In genomic region chr1:8317647-8318360, GRCh38 we compare ENCODE assay signal across 8 cellular contexts. TPM values are rescaled to one million over a fixed set of nuclear protein-coding genes. Genes with fewer than 3 reads are reported as not detected.
DNase-seq lines count a peak whose midpoint lies in the region; TF ChIP-seq lines count a peak whose summit lies in the region.

TSS of gene SLC45A1 (plus strand) at chr1:8318114. CDS start at chr1:8324330, 6,216 bp downstream.

- H3K9me2 ChIP-seq in neural cell (ENCODE audit: insufficient read depth, low read length) (no peaks in the 10 kb centered on the region), Karpas-422 (replicated peaks; ENCODE audit: insufficient read depth, low read length) (no peaks in the 10 kb centered on the region)

- peak; percentile 55 for TF ChIP-seq EP300 in neural cell (conservative IDR thresholded peaks at IDR 0.05; ENCODE audit: poor library complexity, severe bottlenecking)

- DNase-seq in AG20443 (ENCODE audit: low spot score) (peak; percentile 96), Peyer's patch (peak; percentile 75 to 90 (median 80)), fibroblast of villous mesenchyme (ENCODE audit: low read depth) (peak; percentile 69), Karpas-422 (no peak)
- DNase-seq in activated effector memory CD4-positive, alpha-beta T cell treated with anti-CD3 and anti-CD28 coated beads, Interleukin-2, amount 50 U/mL, for 16 hours, result peak; percentile 93
- DNase-seq in stimulated activated naive CD4-positive, alpha-beta T cell (lab: John Stamatoyannopoulos, UW), result peak; percentile 58 to 80 (median 66)

- H3K9me3 ChIP-seq in HEK293 (ENCODE audit: control insufficient read depth, insufficient read depth, low read depth, low read length) (no peaks in the 10 kb centered on the region), Peyer's patch (no peaks in the 10 kb centered on the region), neural cell (ENCODE audit: low read length) (no peaks in the 10 kb centered on the region), Karpas-422 (ENCODE audit: low read length) (no peaks in the 10 kb centered on the region)

- no peaks in the 10 kb centered on the region for H4K20me1 ChIP-seq in neural cell (ENCODE audit: insufficient read depth)
- no peaks in the 10 kb centered on the region for H4K20me1 ChIP-seq in Karpas-422 (ENCODE audit: insufficient read depth, low read depth, low read length)

- no peaks in the 10 kb centered on the region for H3K4me1 ChIP-seq in HEK293 (ENCODE audit: control insufficient read depth, insufficient read depth, low read length)
- peaks cover 3 to 21% (median 10%) of the 10 kb centered on the region in 4 donors for H3K4me1 ChIP-seq in Peyer's patch
- no peaks in the 10 kb centered on the region for H3K4me1 ChIP-seq in Karpas-422 (ENCODE audit: low read length)

- peak within 1 kb of the TSS; percentile 52 for H3K4me2 ChIP-seq in neural cell (ENCODE audit: low read length)
- H3K4me2 ChIP-seq in Karpas-422 (ENCODE audit: low read depth, low read length, poor library complexity, severe bottlenecking), result no peak within 1 kb of the TSS

- H2AFZ ChIP-seq in neural cell (ENCODE audit: low read depth, low read length) (peak within 1 kb of the TSS; percentile 80), Karpas-422 (ENCODE audit: low read length) (no peak within 1 kb of the TSS)

- CTCF ChIA-PET in HEK293 (lab: Yijun Ruan, JAX), result interaction anchor here (0.6 to 4.7 kb wide), 4 partner anchors 30 to 531 kb away, joined by 3 to 49 read pairs (median 10); no protein-coding TSS in a partner anchor

- H3F3A ChIP-seq in neural cell (ENCODE audit: insufficient read depth, low read length, poor library complexity, severe bottlenecking), result peaks cover 4% of the 10 kb centered on the region

- H3K9ac ChIP-seq in neural cell (ENCODE audit: low read length) (peak within 1 kb of the TSS; percentile 84), Karpas-422 (ENCODE audit: low read length) (no peak within 1 kb of the TSS)

- H3K4me3 ChIP-seq in HEK293 (ENCODE audit: low read depth, low read length) (peak within 1 kb of the TSS; percentile 35), Peyer's patch (peak within 1 kb of the TSS; percentile 40 to 70 (median 66)), fibroblast of villous mesenchyme (ENCODE audit: low read depth, low read length) (peak within 1 kb of the TSS; percentile 64), neural cell (ENCODE audit: low read length) (peak within 1 kb of the TSS; percentile 93), Karpas-422 (ENCODE audit: low read length) (no peak within 1 kb of the TSS)

- H3K27me3 ChIP-seq in Peyer's patch (no peaks in the 10 kb centered on the region), neural cell (ENCODE audit: insufficient read depth, low read depth, low read length) (no peaks in the 10 kb centered on the region), Karpas-422 (ENCODE audit: low read length) (no peaks in the 10 kb centered on the region)

- no peak within 1 kb of the TSS; the same call in 1 of the 2 replicates for H3K27ac ChIP-seq in HEK293 (ENCODE audit: extremely low read depth, low read depth, low read length)
- peak within 1 kb of the TSS in 3 of 4 donors; percentile 3 to 62 (median 30) for H3K27ac ChIP-seq in Peyer's patch
- peak within 1 kb of the TSS; percentile 66 for H3K27ac ChIP-seq in neural cell (ENCODE audit: low read length)
- H3K27ac ChIP-seq in Karpas-422 (ENCODE audit: low read length), result no peak within 1 kb of the TSS

- peaks cover 3% of the 10 kb centered on the region for H3K79me2 ChIP-seq in neural cell (replicated peaks; ENCODE audit: insufficient read depth, low read length)
- no peaks in the 10 kb centered on the region for H3K79me2 ChIP-seq in Karpas-422 (ENCODE audit: low read length)

- peak in 1 of 2 donors; percentile 34 for TF ChIP-seq POLR2A in Peyer's patch (IDR thresholded peaks at IDR 0.05)

- POLR2A ChIA-PET in HEK293 (lab: Yijun Ruan, JAX), result no interaction called here

- TF ChIP-seq RAD21 in neural cell (conservative IDR thresholded peaks at IDR 0.05), result no peak

- no peaks in the 10 kb centered on the region for H3K36me3 ChIP-seq in HEK293 (ENCODE audit: control insufficient read depth in 2 of 2, insufficient read depth in 1 of 2, low read length in 2 of 2)
- no peaks in the 10 kb centered on the region for H3K36me3 ChIP-seq in Peyer's patch
- no peaks in the 10 kb centered on the region for H3K36me3 ChIP-seq in neural cell (ENCODE audit: insufficient read depth, low read length)
- no peaks in the 10 kb centered on the region for H3K36me3 ChIP-seq in Karpas-422 (ENCODE audit: insufficient read depth, low read length)

- TF ChIP-seq CTCF in HEK293 (tag by site-specific recombination; IDR thresholded peaks at IDR 0.05), result no peak
- peak in 1 of 6 experiments; percentile 7 for TF ChIP-seq CTCF in Peyer's patch (IDR thresholded peaks at IDR 0.05)
- no peak for TF ChIP-seq CTCF in fibroblast of villous mesenchyme (IDR thresholded peaks at IDR 0.05; ENCODE audit: insufficient read depth, low read depth, low read length)
- TF ChIP-seq CTCF in neural cell (IDR thresholded peaks at IDR 0.05; ENCODE audit: poor library complexity, severe bottlenecking), result no peak

TF ChIP-seq in HEK293, 187 proteins besides CTCF, POLR2A, EP300 and RAD21 (continues in another document):
- TF ChIP-seq ZNF423 (tag by site-specific recombination; IDR thresholded peaks at IDR 0.05) (no peak), ZFP69B (tag by site-specific recombination; IDR thresholded peaks at IDR 0.05) (peak; percentile 99), ZNF791 (tag by site-specific recombination; IDR thresholded peaks at IDR 0.05) (no peak), ZFHX2 (tag by site-specific recombination; conservative IDR thresholded peaks at IDR 0.05) (peak; percentile 90), ZFP37 (tag by site-specific recombination; IDR thresholded peaks at IDR 0.05) (no peak), ZNF549 (tag by site-specific recombination; IDR thresholded peaks at IDR 0.05) (no peak), ZFP3 (tag by site-specific recombination; IDR thresholded peaks at IDR 0.05; ENCODE audit: low read depth) (no peak), PBX3 (CRISPR knock-in tag; IDR thresholded peaks at IDR 0.05) (0 out of 2 replicates have a peak, but pooled peaks have one; percentile 28), OSR2 (tag by site-specific recombination; IDR thresholded peaks at IDR 0.05) (no peak), ZNF132 (tag by site-specific recombination; IDR thresholded peaks at IDR 0.05; ENCODE audit: borderline replicate concordance) (no peak), ZNF10 (tag by site-specific recombination; IDR thresholded peaks at IDR 0.05) (no peak), ZNF626 (tag by site-specific recombination; IDR thresholded peaks at IDR 0.05) (no peak), ZNF629 (tag by site-specific recombination; IDR thresholded peaks at IDR 0.05) (peak; percentile 42; the same call in 1 of the 2 replicates), HOXA7 (CRISPR knock-in tag; IDR thresholded peaks at IDR 0.05; ENCODE audit: borderline replicate concordance) (no peak), ZNF561 (tag by site-specific recombination; IDR thresholded peaks at IDR 0.05; ENCODE audit: borderline replicate concordance) (peak; percentile 45; the same call in 1 of the 2 replicates)

TF ChIP-seq in neural cell, 6 proteins besides CTCF, POLR2A, EP300 and RAD21:
- TF ChIP-seq REST (IDR thresholded peaks at IDR 0.05; ENCODE audit: borderline replicate concordance), result no peak
- TF ChIP-seq POLR2AphosphoS5 (IDR thresholded peaks at IDR 0.05), result peak; percentile 88
- TF ChIP-seq SMC3 (conservative IDR thresholded peaks at IDR 0.05; ENCODE audit: poor library complexity), result peak; percentile 50
- TF ChIP-seq TAF1 (IDR thresholded peaks at IDR 0.05; ENCODE audit: low read depth), result peak; percentile 37

RNA-seq across cellular contexts. Expression of gene SLC45A1, which starts in this region (rescaled TPM):
- total RNA-seq in Peyer's patch (1 to 10 TPM in 2 of 4 donors, under 1 TPM in 2; 0.70 to 2.5 (median 1.1) TPM), fibroblast of villous mesenchyme (0.86 and 1.9 TPM in 2 replicates)
- 7.1 and 13.7 TPM in 2 replicates for polyA plus RNA-seq in neural cell
- 9.7 and 10.2 TPM in 2 replicates for polyA minus RNA-seq in neural cell
- total RNA-seq in Karpas-422 (2014; rRNA removed; shearing (Covaris generic); ENCODE audit: low replicate concordance), result not detected in 2 replicates

Comparison
In these comparisons a context has a peak if more than half of its experiments do, and no peak if none do; other contexts are left out.
1. H3K27ac ChIP-seq: peak in Peyer's patch (3 of 4) and neural cell (single experiment); none in HEK293 (single experiment) and Karpas-422 (single experiment).